Comparison of ENCODE assay signal across 11 cellular contexts in genomic region chr2:235614176-235614860, GRCh38.
A peak's percentile ranks its signal among the peaks of the same experiment; 100 is the strongest.
DNase-seq lines count a peak whose midpoint lies in the region; ATAC-seq and TF ChIP-seq lines count a peak whose summit lies in the region.
"Had no signal": no experiment of that assay in that cellular context is flagged by ENCODE, and none has a peak within 500 bp of the region (broad histone marks: within the 10 kb centered on the region; RNA-seq: fewer than 3 reads in every experiment).

No MANE protein-coding gene starts in this region.

- TF ChIP-seq CTCF in neural progenitor cell (IDR thresholded peaks at IDR 0.05), result no peak

- H3K9me3 Mint-ChIP-seq in neural progenitor cell, result peaks cover 5% of the 10 kb centered on the region

- H3K4me2 ChIP-seq in neural progenitor cell, result no peak overlapping the region

- H4K20me1 ChIP-seq in neural progenitor cell (ENCODE audit: low read depth), result peaks cover 60% of the 10 kb centered on the region

- H3K27me3 ChIP-seq in neural progenitor cell, result no peaks in the 10 kb centered on the region
- no peaks in the 10 kb centered on the region for H3K27me3 ChIP-seq in effector memory CD4-positive, alpha-beta T cell (replicated peaks; ENCODE audit: control insufficient read depth, insufficient read depth, low read length, poor library complexity, severe bottlenecking)

- H3K36me3 ChIP-seq in neural progenitor cell, result no peaks in the 10 kb centered on the region
- no peaks in the 10 kb centered on the region for H3K36me3 ChIP-seq in effector memory CD4-positive, alpha-beta T cell (ENCODE audit: control insufficient read depth, insufficient read depth, low read length)

- H3K4me1 Mint-ChIP-seq in neural progenitor cell, result peaks cover 41% of the 10 kb centered on the region

- H3K4me3 ChIP-seq in neural progenitor cell, result no peak overlapping the region
- no peak overlapping the region for H3K4me3 ChIP-seq in effector memory CD4-positive, alpha-beta T cell (ENCODE audit: insufficient read depth, low read depth, low read length, poor library complexity, severe bottlenecking)

- ATAC-seq in HG02981 (IDR thresholded peaks at IDR 0.05; ENCODE audit: unreplicated experiment) (no peak), GM19328 (IDR thresholded peaks at IDR 0.05; ENCODE audit: unreplicated experiment) (no peak)

- peak; percentile 66 for DNase-seq in CD1c-positive myeloid dendritic cell (ENCODE audit: extremely low spot score)
- DNase-seq in NCI-H226, result peak; percentile 86
- no peak for DNase-seq in neural progenitor cell (ENCODE audit: low spot score)
- DNase-seq in stimulated activated CD4-positive, alpha-beta T cell treated with anti-CD3 and anti-CD28 coated beads, Interleukin-4, amount 100 ng/mL, for 1 hour, result no peak
- DNase-seq in effector memory CD4-positive, alpha-beta T cell, result no peak
- DNase-seq: NCI-H345, T-helper 9 cell had no signal

- H3K4me1 ChIP-seq in neural progenitor cell, result peaks cover 5% of the 10 kb centered on the region
- H3K4me1 ChIP-seq in effector memory CD4-positive, alpha-beta T cell (ENCODE audit: control insufficient read depth, insufficient read depth, low read length, poor library complexity, severe bottlenecking), result no peaks in the 10 kb centered on the region

- H3K36me3 Mint-ChIP-seq in neural progenitor cell, result peaks cover 5% of the 10 kb centered on the region

- H3K9ac ChIP-seq in neural progenitor cell, result no peak overlapping the region

- peaks cover 81% of the 10 kb centered on the region for H3K79me2 ChIP-seq in neural progenitor cell (ENCODE audit: low read depth)

- H3K9me3 ChIP-seq in neural progenitor cell (ENCODE audit: low read depth), result no peaks in the 10 kb centered on the region
- no peaks in the 10 kb centered on the region for H3K9me3 ChIP-seq in effector memory CD4-positive, alpha-beta T cell (ENCODE audit: control insufficient read depth, low read length)

- H3K27ac ChIP-seq in cingulate gyrus (ENCODE audit: low read depth, low read length) (peak overlapping the region; percentile 88), neural progenitor cell (no peak overlapping the region)
- H3K27ac ChIP-seq in effector memory CD4-positive, alpha-beta T cell (ENCODE audit: insufficient read depth, low read length, poor library complexity, severe bottlenecking), result no peak overlapping the region

- H2AFZ ChIP-seq in neural progenitor cell (replicated peaks), result no peak overlapping the region

- H3K27me3 Mint-ChIP-seq in neural progenitor cell (ENCODE audit: insufficient read depth, low read depth), result peaks cover 10% of the 10 kb centered on the region
- H3K27me3 Mint-ChIP-seq: progenitor cell of endocrine pancreas had no signal

- no peak overlapping the region for H3K4me3 Mint-ChIP-seq in neural progenitor cell

- no peaks in the 10 kb centered on the region for H3F3A ChIP-seq in neural progenitor cell (ENCODE audit: low read depth)

- H3K27ac Mint-ChIP-seq in neural progenitor cell, result peak overlapping the region; percentile 48
- H3K27ac Mint-ChIP-seq: progenitor cell of endocrine pancreas had no signal

Comparison
In these comparisons a context has a peak if more than half of its experiments do, and no peak if none do; other contexts are left out.
1. DNase-seq: peak in CD1c-positive myeloid dendritic cell (single experiment) and NCI-H226 (single experiment); none in neural progenitor cell (single experiment), stimulated activated CD4-positive, alpha-beta T cell treated with anti-CD3 and anti-CD28 coated beads, Interleukin-4, amount 100 ng/mL, for 1 hour (single experiment) and effector memory CD4-positive, alpha-beta T cell (0 of 3).